In the genomic region with DNA sequence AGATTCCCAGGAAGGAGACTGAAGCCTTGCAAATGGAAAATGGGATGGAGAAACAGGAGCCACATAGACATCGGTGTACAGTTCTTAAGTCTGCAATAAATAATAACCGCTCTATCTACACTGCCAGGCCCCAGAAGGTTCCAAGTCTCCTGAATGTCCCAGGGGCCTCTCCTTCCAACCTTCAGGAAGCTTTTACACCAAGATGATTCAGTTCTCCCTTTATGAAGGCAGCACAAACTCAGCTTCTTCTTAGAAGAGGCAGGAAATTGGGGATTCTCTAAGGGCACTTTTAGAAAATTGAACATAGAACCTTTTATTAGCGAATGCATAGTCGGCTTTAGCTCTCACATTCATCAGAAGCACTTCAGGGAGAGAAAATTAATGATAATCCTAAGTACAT, we compare ENCODE assay signal across 29 cellular contexts.
"Had no signal": no experiment of that assay in that cellular context is flagged by ENCODE, and none has a peak within 500 bp of the region (broad histone marks: within the 10 kb centered on the region; RNA-seq: fewer than 3 reads in every experiment).

No MANE protein-coding gene starts in this region.

- H3K4me3 ChIP-seq: left lung, lower lobe of right lung, right lobe of liver, skin epidermis, tibial artery had no signal

- FAIRE-seq: astrocyte, endothelial cell of umbilical vein, islet of Langerhans, urothelium cell line had no signal

- H3K36me3 Mint-ChIP-seq: activated CD4-positive, alpha-beta memory T cell treated with anti-CD3 and anti-CD28 coated beads for 36 hours; naive B cell; stimulated activated effector memory CD8-positive, alpha-beta T cell treated with anti-CD3 and anti-CD28 coated beads, Interleukin-12 subunit alpha, Interleukin-12 subunit beta, amount 100 ng/mL, for 72 hours had no signal

- H3K27ac Mint-ChIP-seq: activated CD4-positive, alpha-beta memory T cell treated with anti-CD3 and anti-CD28 coated beads for 36 hours; activated CD4-positive, alpha-beta T cell treated with anti-CD3 and anti-CD28 coated beads, Interleukin-2, amount 10 ng/mL, durations not matched to agents 24 days and 14 days; activated T-helper 17 cell treated with anti-CD3 and anti-CD28 coated beads, Interleukin-2, amount 50 U/mL, for 72 hours; naive B cell; nephron progenitor cell; stimulated activated effector memory CD8-positive, alpha-beta T cell treated with anti-CD3 and anti-CD28 coated beads, Interleukin-12 subunit alpha, Interleukin-12 subunit beta, amount 100 ng/mL, for 72 hours; stimulated activated naive CD8-positive, alpha-beta T cell treated with anti-CD3 and anti-CD28 coated beads, Interleukin-15, Interleukin-2, amounts not matched to agents 100 ng/mL and 50 ng/mL, for 24 hours; T-helper 1 cell treated with Interleukin-12 subunit alpha and Interleukin-12 subunit beta and Interleukin-4 antibody, amounts not matched to agents 30 μg/mL and 1 μg/mL, for 36 hours had no signal

- DNase-seq: activated CD4-positive, alpha-beta memory T cell treated with anti-CD3 and anti-CD28 coated beads for 36 hours; activated CD4-positive, alpha-beta T cell treated with anti-CD3 and anti-CD28 coated beads, Interleukin-2, amount 10 ng/mL, durations not matched to agents 24 days and 14 days; activated CD4-positive, CD25-positive, alpha-beta regulatory T cell treated with anti-CD3 and anti-CD28 coated beads, Interleukin-2, amount 50 U/mL, for 72 hours; activated gamma-delta T cell treated with Interleukin-2 at 50 U/mL for 16 hours; activated naive CD4-positive, alpha-beta T cell treated with anti-CD3 and anti-CD28 coated beads, Interleukin-2, amount 50 U/mL, for 16 hours; activated T-cell treated with anti-CD3 and anti-CD28 coated beads, Interleukin-2, amount 50 U/mL, for 4 hours; amniotic stem cell; brain microvascular endothelial cell; foreskin fibroblast; left lung; lower lobe of right lung; naive B cell; nephron progenitor cell; right lobe of liver; stimulated activated CD4-positive, alpha-beta T cell treated with anti-CD3 and anti-CD28 coated beads, Interleukin-4, amount 100 ng/mL, for 24 hours; SW 1271; T-helper 9 cell; tibial artery had no signal

- H3K4me1 ChIP-seq: left lung, lower lobe of right lung, right lobe of liver had no signal

- H3K27ac ChIP-seq: brain microvascular endothelial cell, left lung, lower lobe of right lung, neutrophil, right lobe of liver, tibial artery, WERI-Rb-1 had no signal

- H3K9me3 Mint-ChIP-seq: activated CD4-positive, alpha-beta memory T cell treated with anti-CD3 and anti-CD28 coated beads for 36 hours; activated CD4-positive, alpha-beta T cell treated with anti-CD3 and anti-CD28 coated beads, Interleukin-2, amount 10 ng/mL, durations not matched to agents 24 days and 14 days; activated T-cell treated with anti-CD3 and anti-CD28 coated beads, Interleukin-2, amount 50 U/mL, for 4 hours; activated T-helper 17 cell treated with anti-CD3 and anti-CD28 coated beads, Interleukin-2, amount 50 U/mL, for 72 hours; stimulated activated effector memory CD8-positive, alpha-beta T cell treated with anti-CD3 and anti-CD28 coated beads, Interleukin-12 subunit alpha, Interleukin-12 subunit beta, amount 100 ng/mL, for 72 hours; stimulated activated naive CD8-positive, alpha-beta T cell treated with anti-CD3 and anti-CD28 coated beads, Interleukin-15, Interleukin-2, amounts not matched to agents 100 ng/mL and 50 ng/mL, for 24 hours; T-helper 1 cell treated with Interleukin-12 subunit alpha and Interleukin-12 subunit beta and Interleukin-4 antibody, amounts not matched to agents 30 μg/mL and 1 μg/mL, for 36 hours had no signal

- H3K27me3 Mint-ChIP-seq: activated CD4-positive, alpha-beta T cell treated with anti-CD3 and anti-CD28 coated beads, Interleukin-2, amount 10 ng/mL, durations not matched to agents 24 days and 14 days had no signal

- H3K4me1 Mint-ChIP-seq: activated CD4-positive, alpha-beta T cell treated with anti-CD3 and anti-CD28 coated beads, Interleukin-2, amount 10 ng/mL, durations not matched to agents 24 days and 14 days; activated T-helper 17 cell treated with anti-CD3 and anti-CD28 coated beads, Interleukin-2, amount 50 U/mL, for 72 hours; naive B cell; stimulated activated effector memory CD8-positive, alpha-beta T cell treated with anti-CD3 and anti-CD28 coated beads, Interleukin-12 subunit alpha, Interleukin-12 subunit beta, amount 100 ng/mL, for 72 hours had no signal

- H3K9me3 ChIP-seq: left lung, lower lobe of right lung, neutrophil, right lobe of liver, tibial artery had no signal

- H3K27me3 ChIP-seq: brain microvascular endothelial cell, left lung, neutrophil, right lobe of liver, tibial artery had no signal

- H3K36me3 ChIP-seq: brain microvascular endothelial cell, left lung, lower lobe of right lung, neutrophil, right lobe of liver, tibial artery, WERI-Rb-1 had no signal

- H3K4me3 Mint-ChIP-seq: activated CD4-positive, alpha-beta memory T cell treated with anti-CD3 and anti-CD28 coated beads for 36 hours; activated CD4-positive, alpha-beta T cell treated with anti-CD3 and anti-CD28 coated beads, Interleukin-2, amount 10 ng/mL, durations not matched to agents 24 days and 14 days; activated T-cell treated with anti-CD3 and anti-CD28 coated beads, Interleukin-2, amount 50 U/mL, for 4 hours; activated T-helper 17 cell treated with anti-CD3 and anti-CD28 coated beads, Interleukin-2, amount 50 U/mL, for 72 hours; naive B cell; nephron progenitor cell; stimulated activated effector memory CD8-positive, alpha-beta T cell treated with anti-CD3 and anti-CD28 coated beads, Interleukin-12 subunit alpha, Interleukin-12 subunit beta, amount 100 ng/mL, for 72 hours; stimulated activated naive CD8-positive, alpha-beta T cell treated with anti-CD3 and anti-CD28 coated beads, Interleukin-15, Interleukin-2, amounts not matched to agents 100 ng/mL and 50 ng/mL, for 24 hours; T-helper 1 cell treated with Interleukin-12 subunit alpha and Interleukin-12 subunit beta and Interleukin-4 antibody, amounts not matched to agents 30 μg/mL and 1 μg/mL, for 36 hours had no signal

- ATAC-seq: activated T-cell treated with anti-CD3 and anti-CD28 coated beads, Interleukin-2, amount 50 U/mL, for 4 hours; activated T-helper 17 cell treated with anti-CD3 and anti-CD28 coated beads, Interleukin-2, amount 50 U/mL, for 72 hours; left lung; lower lobe of right lung; right lobe of liver; stimulated activated effector memory CD8-positive, alpha-beta T cell treated with anti-CD3 and anti-CD28 coated beads, Interleukin-12 subunit alpha, Interleukin-12 subunit beta, amount 100 ng/mL, for 72 hours had no signal
